In the genomic region with DNA sequence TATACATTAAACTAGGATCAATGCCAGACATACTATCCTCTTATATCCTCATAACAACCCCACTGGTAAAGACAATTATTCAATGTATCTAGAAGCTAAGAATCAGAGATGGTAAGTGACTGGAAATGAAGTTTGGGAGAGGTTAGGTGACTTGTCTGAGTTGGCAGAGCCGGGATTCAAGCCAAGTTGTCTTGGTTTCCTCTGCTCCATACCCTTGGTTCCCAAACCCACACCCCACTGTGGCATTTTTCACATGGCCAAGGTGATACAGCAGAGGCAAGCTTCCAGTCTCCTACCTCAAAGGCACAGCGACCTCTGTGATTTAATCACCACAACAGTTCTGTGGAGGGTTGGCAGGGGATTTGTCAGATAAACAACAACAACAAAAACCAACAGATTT, we compare ENCODE assay signal across 2 cellular contexts.
TF ChIP-seq lines count a peak whose summit lies in the region.

No MANE protein-coding gene starts in this region.

TF ChIP-seq in IMR-90, 13 proteins besides CTCF, POLR2A, EP300 and RAD21:
- TF ChIP-seq RFX5 (IDR thresholded peaks at IDR 0.05; ENCODE audit: low read depth, low read length) (no peak), MAZ (IDR thresholded peaks at IDR 0.05; ENCODE audit: borderline replicate concordance, low read depth, low read length) (no peak), MXI1 (IDR thresholded peaks at IDR 0.05; ENCODE audit: borderline replicate concordance, low read depth, low read length) (no peak), CHD1 (IDR thresholded peaks at IDR 0.05; ENCODE audit: low read depth, low read length) (no peak), NFE2L2 (IDR thresholded peaks at IDR 0.05; ENCODE audit: low read depth, low read length) (no peak), SMC3 (IDR thresholded peaks at IDR 0.05; ENCODE audit: low read depth, low read length) (no peak), CEBPB (IDR thresholded peaks at IDR 0.05; ENCODE audit: low read depth, low read length) (no peak), MAFK (IDR thresholded peaks at IDR 0.05; ENCODE audit: low read depth, low read length) (no peak), RCOR1 (IDR thresholded peaks at IDR 0.05; ENCODE audit: insufficient replicate concordance, low read length) (no peak), FOS (IDR thresholded peaks at IDR 0.05; ENCODE audit: low read depth, low read length) (no peak), BHLHE40 (IDR thresholded peaks at IDR 0.05; ENCODE audit: low read depth, low read length) (no peak)
- TF ChIP-seq, protein P1, sequence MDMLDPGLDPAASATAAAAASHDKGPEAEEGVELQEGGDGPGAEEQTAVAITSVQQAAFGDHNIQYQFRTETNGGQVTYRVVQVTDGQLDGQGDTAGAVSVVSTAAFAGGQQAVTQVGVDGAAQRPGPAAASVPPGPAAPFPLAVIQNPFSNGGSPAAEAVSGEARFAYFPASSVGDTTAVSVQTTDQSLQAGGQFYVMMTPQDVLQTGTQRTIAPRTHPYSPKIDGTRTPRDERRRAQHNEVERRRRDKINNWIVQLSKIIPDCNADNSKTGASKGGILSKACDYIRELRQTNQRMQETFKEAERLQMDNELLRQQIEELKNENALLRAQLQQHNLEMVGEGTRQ (IDR thresholded peaks at IDR 0.05; ENCODE audit: low read depth, low read length): no peak
- TF ChIP-seq, protein P2, sequence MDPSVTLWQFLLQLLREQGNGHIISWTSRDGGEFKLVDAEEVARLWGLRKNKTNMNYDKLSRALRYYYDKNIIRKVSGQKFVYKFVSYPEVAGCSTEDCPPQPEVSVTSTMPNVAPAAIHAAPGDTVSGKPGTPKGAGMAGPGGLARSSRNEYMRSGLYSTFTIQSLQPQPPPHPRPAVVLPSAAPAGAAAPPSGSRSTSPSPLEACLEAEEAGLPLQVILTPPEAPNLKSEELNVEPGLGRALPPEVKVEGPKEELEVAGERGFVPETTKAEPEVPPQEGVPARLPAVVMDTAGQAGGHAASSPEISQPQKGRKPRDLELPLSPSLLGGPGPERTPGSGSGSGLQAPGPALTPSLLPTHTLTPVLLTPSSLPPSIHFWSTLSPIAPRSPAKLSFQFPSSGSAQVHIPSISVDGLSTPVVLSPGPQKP (IDR thresholded peaks at IDR 0.05; ENCODE audit: borderline replicate concordance, low read depth, low read length): no peak
TF ChIP-seq in IMR-90: peak in this region for 0.

TF ChIP-seq in GM12878, 131 proteins besides CTCF, POLR2A, EP300 and RAD21:
- TF ChIP-seq TARDBP (IDR thresholded peaks at IDR 0.05; ENCODE audit: borderline replicate concordance): no peak
- no peak for TF ChIP-seq SIN3A (IDR thresholded peaks at IDR 0.05; ENCODE audit: low read depth, low read length)
- TF ChIP-seq, protein P3, sequence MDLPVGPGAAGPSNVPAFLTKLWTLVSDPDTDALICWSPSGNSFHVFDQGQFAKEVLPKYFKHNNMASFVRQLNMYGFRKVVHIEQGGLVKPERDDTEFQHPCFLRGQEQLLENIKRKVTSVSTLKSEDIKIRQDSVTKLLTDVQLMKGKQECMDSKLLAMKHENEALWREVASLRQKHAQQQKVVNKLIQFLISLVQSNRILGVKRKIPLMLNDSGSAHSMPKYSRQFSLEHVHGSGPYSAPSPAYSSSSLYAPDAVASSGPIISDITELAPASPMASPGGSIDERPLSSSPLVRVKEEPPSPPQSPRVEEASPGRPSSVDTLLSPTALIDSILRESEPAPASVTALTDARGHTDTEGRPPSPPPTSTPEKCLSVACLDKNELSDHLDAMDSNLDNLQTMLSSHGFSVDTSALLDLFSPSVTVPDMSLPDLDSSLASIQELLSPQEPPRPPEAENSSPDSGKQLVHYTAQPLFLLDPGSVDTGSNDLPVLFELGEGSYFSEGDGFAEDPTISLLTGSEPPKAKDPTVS (IDR thresholded peaks at IDR 0.05; ENCODE audit: low read depth, low read length): no peak
- 0 out of 2 replicates have a peak, but pooled peaks have one; percentile 10 for TF ChIP-seq PML (IDR thresholded peaks at IDR 0.05; ENCODE audit: low read length)
- TF ChIP-seq, protein P4, sequence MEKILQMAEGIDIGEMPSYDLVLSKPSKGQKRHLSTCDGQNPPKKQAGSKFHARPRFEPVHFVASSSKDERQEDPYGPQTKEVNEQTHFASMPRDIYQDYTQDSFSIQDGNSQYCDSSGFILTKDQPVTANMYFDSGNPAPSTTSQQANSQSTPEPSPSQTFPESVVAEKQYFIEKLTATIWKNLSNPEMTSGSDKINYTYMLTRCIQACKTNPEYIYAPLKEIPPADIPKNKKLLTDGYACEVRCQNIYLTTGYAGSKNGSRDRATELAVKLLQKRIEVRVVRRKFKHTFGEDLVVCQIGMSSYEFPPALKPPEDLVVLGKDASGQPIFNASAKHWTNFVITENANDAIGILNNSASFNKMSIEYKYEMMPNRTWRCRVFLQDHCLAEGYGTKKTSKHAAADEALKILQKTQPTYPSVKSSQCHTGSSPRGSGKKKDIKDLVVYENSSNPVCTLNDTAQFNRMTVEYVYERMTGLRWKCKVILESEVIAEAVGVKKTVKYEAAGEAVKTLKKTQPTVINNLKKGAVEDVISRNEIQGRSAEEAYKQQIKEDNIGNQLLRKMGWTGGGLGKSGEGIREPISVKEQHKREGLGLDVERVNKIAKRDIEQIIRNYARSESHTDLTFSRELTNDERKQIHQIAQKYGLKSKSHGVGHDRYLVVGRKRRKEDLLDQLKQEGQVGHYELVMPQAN (conservative IDR thresholded peaks at IDR 0.05): no peak
- no peak for TF ChIP-seq EZH2 (IDR thresholded peaks at IDR 0.05; ENCODE audit: borderline replicate concordance, control insufficient read depth, low read depth, low read length)
